19 cellular contexts compared by ENCODE assay signal in the genomic region with DNA sequence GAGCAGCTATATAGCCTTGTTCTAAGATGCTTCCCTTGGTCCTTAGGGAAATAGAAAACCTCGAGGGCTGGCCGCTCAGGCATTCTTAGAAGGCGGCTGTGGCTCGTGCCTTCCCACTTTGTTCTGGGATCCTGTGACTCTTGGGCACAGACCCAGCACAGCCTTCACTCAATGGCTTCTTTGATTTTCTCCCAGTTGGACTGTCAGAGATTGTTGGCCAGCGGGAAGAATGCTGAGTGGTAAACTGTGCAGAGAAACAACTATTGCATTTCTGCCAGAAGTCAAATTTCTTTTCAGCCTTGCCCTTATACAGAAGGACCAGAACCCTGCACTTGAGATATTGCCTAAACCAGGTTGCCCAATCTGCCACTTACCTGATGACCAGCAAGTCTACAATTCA. TPM values are rescaled to one million over a fixed set of nuclear protein-coding genes. Genes with fewer than 3 reads are reported as not detected.
DNase-seq lines count a peak whose midpoint lies in the region; ATAC-seq and TF ChIP-seq lines count a peak whose summit lies in the region.
"Had no signal": no experiment of that assay in that cellular context is flagged by ENCODE, and none has a peak within 500 bp of the region (broad histone marks: within the 10 kb centered on the region; RNA-seq: fewer than 3 reads in every experiment).

No MANE protein-coding gene starts in this region.

- intact Hi-C loops in left ventricle myocardium superior (cut with micrococcal nuclease) = no loop called here
- intact Hi-C loops in posterior cingulate gyrus (cut with DNase I) = no loop called here
- intact Hi-C loops in activated CD8-positive, alpha-beta T cell treated with anti-CD3 and anti-CD28 coated beads for 36 hours (cut with micrococcal nuclease) = no loop called here

- no peak overlapping the region for H3K4me3 Mint-ChIP-seq in activated CD8-positive, alpha-beta T cell treated with anti-CD3 and anti-CD28 coated beads for 36 hours
- H3K4me3 Mint-ChIP-seq: natural killer cell treated with Interleukin-12 subunit alpha and Interleukin-12 subunit beta and Interleukin-15 and Interleukin-18, amount 100 ng/mL, for 72 hours had no signal

- no peaks in the 10 kb centered on the region for H3K36me3 Mint-ChIP-seq in activated CD8-positive, alpha-beta T cell treated with anti-CD3 and anti-CD28 coated beads for 36 hours (ENCODE audit: low read depth)
- H3K36me3 Mint-ChIP-seq: natural killer cell treated with Interleukin-12 subunit alpha and Interleukin-12 subunit beta and Interleukin-15 and Interleukin-18, amount 100 ng/mL, for 72 hours had no signal

- no peaks in the 10 kb centered on the region for H3K27me3 Mint-ChIP-seq in activated CD8-positive, alpha-beta T cell treated with anti-CD3 and anti-CD28 coated beads for 36 hours

- TF ChIP-seq CTCF in activated CD8-positive, alpha-beta T cell treated with anti-CD3 and anti-CD28 coated beads for 36 hours (IDR thresholded peaks at IDR 0.05) = no peak

- no peaks in the 10 kb centered on the region for H3K9me3 Mint-ChIP-seq in activated CD8-positive, alpha-beta T cell treated with anti-CD3 and anti-CD28 coated beads for 36 hours
- H3K9me3 Mint-ChIP-seq: natural killer cell treated with Interleukin-12 subunit alpha and Interleukin-12 subunit beta and Interleukin-15 and Interleukin-18, amount 100 ng/mL, for 72 hours had no signal

- H3K27ac ChIP-seq in caudate nucleus (ENCODE audit: low read depth, low read length) = no peak overlapping the region
- H3K27ac ChIP-seq: stomach had no signal

- CTCF ChIA-PET in activated CD8-positive, alpha-beta T cell treated with anti-CD3 and anti-CD28 coated beads for 36 hours (lab: Charles Lee) = no interaction called here

- no peak overlapping the region for H3K27ac Mint-ChIP-seq in activated CD8-positive, alpha-beta T cell treated with anti-CD3 and anti-CD28 coated beads for 36 hours
- H3K27ac Mint-ChIP-seq: natural killer cell treated with Interleukin-12 subunit alpha and Interleukin-12 subunit beta and Interleukin-15 and Interleukin-18, amount 100 ng/mL, for 72 hours had no signal

- POLR2A ChIA-PET in activated CD8-positive, alpha-beta T cell treated with anti-CD3 and anti-CD28 coated beads for 36 hours (lab: Charles Lee) = no interaction called here

- DNase-seq in C1 segment of cervical spinal cord (lab: John Stamatoyannopoulos, UW) (peak in 11 of 14 donors; percentile 48 to 88 (median 79)), caudate nucleus (lab: John Stamatoyannopoulos, UW) (peak in 60 of 61 donors; percentile 14 to 90 (median 66)), left ventricle myocardium superior (peak; percentile 77), posterior cingulate gyrus (peak; percentile 69 to 95 (median 78)), NAMALWA (ENCODE audit: low spot score) (no peak)
- no peak for DNase-seq in activated CD8-positive, alpha-beta T cell treated with anti-CD3 and anti-CD28 coated beads for 36 hours
- DNase-seq: ACHN; activated CD4-positive, alpha-beta T cell treated with anti-CD3 and anti-CD28 coated beads for 1 hour; activated CD8-positive, alpha-beta memory T cell treated with anti-CD3 and anti-CD28 coated beads, Interleukin-2, amount 50 U/mL, for 48 hours; activated gamma-delta T cell treated with Interleukin-2 at 50 U/mL for 16 hours; dermis blood vessel endothelial cell; erythroblast; GF-D8; NCI-H1417 treated with DMSO at 0.1 percent for 48 hours; SIG-M5; stomach had no signal

- ATAC-seq in left ventricle myocardium superior = peak; percentile 83
- ATAC-seq in activated CD8-positive, alpha-beta T cell treated with anti-CD3 and anti-CD28 coated beads for 36 hours = no peak
- ATAC-seq in GM19328 (IDR thresholded peaks at IDR 0.05; ENCODE audit: unreplicated experiment) = no peak
- ATAC-seq in esophagus mucosa = no peak

- H3K4me1 Mint-ChIP-seq in activated CD8-positive, alpha-beta T cell treated with anti-CD3 and anti-CD28 coated beads for 36 hours (ENCODE audit: low read depth) = peaks cover 5% of the 10 kb centered on the region

RNA-seq across cellular contexts. Expression of a gene that starts 9.5 kb away (rescaled TPM):
- total RNA-seq in left ventricle myocardium superior = 57.1 TPM
- total RNA-seq in activated CD8-positive, alpha-beta T cell treated with anti-CD3 and anti-CD28 coated beads for 36 hours = 100 to 1,000 TPM in 1 of 2 experiments, 10 to 100 TPM in 1; 99.8 to 105 TPM
- 15.5 TPM for total RNA-seq in esophagus mucosa

Comparison
In these comparisons a context has a peak if more than half of its experiments do, and no peak if none do; other contexts are left out.
1. DNase-seq: peak in C1 segment of cervical spinal cord (11 of 14), caudate nucleus (60 of 61), left ventricle myocardium superior (single experiment) and posterior cingulate gyrus (10 of 10); none in activated CD8-positive, alpha-beta T cell treated with anti-CD3 and anti-CD28 coated beads for 36 hours (single experiment) and NAMALWA (single experiment).